In the genomic region with DNA sequence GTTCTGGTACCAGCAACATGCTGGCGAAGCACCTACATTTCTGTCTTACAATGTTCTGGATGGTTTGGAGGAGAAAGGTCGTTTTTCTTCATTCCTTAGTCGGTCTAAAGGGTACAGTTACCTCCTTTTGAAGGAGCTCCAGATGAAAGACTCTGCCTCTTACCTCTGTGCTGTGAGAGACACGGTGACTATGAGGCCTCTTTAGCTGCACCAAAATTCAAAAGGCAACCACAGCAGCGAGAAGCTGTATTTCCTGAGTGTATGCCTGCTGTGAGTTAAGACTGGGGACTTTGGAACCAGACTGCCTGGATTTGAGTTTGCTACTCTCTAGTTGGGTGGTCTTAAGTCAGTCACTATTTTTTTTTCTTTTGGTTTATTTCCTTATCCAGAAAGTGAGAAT, we compare ENCODE assay signal across 16 cellular contexts. TPM values are rescaled to one million over a fixed set of nuclear protein-coding genes. Genes with fewer than 3 reads are reported as not detected.
"Had no signal": no experiment of that assay in that cellular context is flagged by ENCODE, and none has a peak within 500 bp of the region (broad histone marks: within the 10 kb centered on the region; RNA-seq: fewer than 3 reads in every experiment).

No MANE protein-coding gene starts in this region.

- H3K36me3 Mint-ChIP-seq: naive B cell had no signal

- H3K27me3 ChIP-seq: ascending aorta, neutrophil, right atrium auricular region had no signal

- DNase-seq: foreskin melanocyte, head of caudate nucleus, left colon, naive B cell, posterior cingulate gyrus, SK-N-SH, small intestine, T-helper 9 cell, trophoblast cell had no signal

- H3K36me3 ChIP-seq: ascending aorta, neutrophil, right atrium auricular region had no signal

- H3K9me3 ChIP-seq: ascending aorta, neutrophil, right atrium auricular region, SK-N-SH had no signal

- H3K4me3 Mint-ChIP-seq: naive B cell had no signal

- ATAC-seq: left colon, Right ventricle myocardium inferior had no signal

- H3K27ac ChIP-seq: ascending aorta, neutrophil, right atrium auricular region had no signal

- H3K4me3 ChIP-seq: ascending aorta, lung, right atrium auricular region had no signal

- H3K4me1 ChIP-seq: ascending aorta, right atrium auricular region had no signal

RNA-seq across cellular contexts. Expression of gene OR10G2, which starts 8.7 kb away (rescaled TPM):
- total RNA-seq: ascending aorta, endothelial cell of umbilical vein, left colon, lung, right atrium auricular region, Right ventricle myocardium inferior, subcutaneous adipose tissue had no signal

RNA-seq across cellular contexts. Expression of gene OR4E2, which starts 10.2 kb away (rescaled TPM):
- total RNA-seq: ascending aorta, endothelial cell of umbilical vein, left colon, lung, right atrium auricular region, Right ventricle myocardium inferior, subcutaneous adipose tissue had no signal

RNA-seq across cellular contexts. Expression of gene OR4E1, which starts 30.2 kb away (rescaled TPM):
- total RNA-seq: ascending aorta, endothelial cell of umbilical vein, left colon, lung, right atrium auricular region, Right ventricle myocardium inferior, subcutaneous adipose tissue had no signal
